In genomic region chr12:16165506-16165905, GRCh38 we compare ENCODE assay signal across 8 cellular contexts.
A peak's percentile ranks its signal among the peaks of the same experiment; 100 is the strongest.
DNase-seq lines count a peak whose midpoint lies in the region; TF ChIP-seq lines count a peak whose summit lies in the region.

No MANE protein-coding gene starts in this region.

- H3K4me3 ChIP-seq in fibroblast of the aortic adventitia (ENCODE audit: low read depth, low read length), result no peak overlapping the region

- no peaks in the 10 kb centered on the region for H3K27me3 Mint-ChIP-seq in activated naive CD4-positive, alpha-beta T cell treated with anti-CD3 and anti-CD28 coated beads, Interleukin-2, amount 10 ng/mL, durations not matched to agents 7 days and 5 days

- no peaks in the 10 kb centered on the region for H3K36me3 Mint-ChIP-seq in activated naive CD4-positive, alpha-beta T cell treated with anti-CD3 and anti-CD28 coated beads, Interleukin-2, amount 10 ng/mL, durations not matched to agents 7 days and 5 days

- H3K9me3 Mint-ChIP-seq in activated naive CD4-positive, alpha-beta T cell treated with anti-CD3 and anti-CD28 coated beads, Interleukin-2, amount 10 ng/mL, durations not matched to agents 7 days and 5 days, result no peaks in the 10 kb centered on the region

- H3K4me1 Mint-ChIP-seq in activated naive CD4-positive, alpha-beta T cell treated with anti-CD3 and anti-CD28 coated beads, Interleukin-2, amount 10 ng/mL, durations not matched to agents 7 days and 5 days, result no peaks in the 10 kb centered on the region

- TF ChIP-seq CTCF in fibroblast of the aortic adventitia (IDR thresholded peaks at IDR 0.05; ENCODE audit: insufficient read depth, low read length), result peak; percentile 59

- H3K27ac Mint-ChIP-seq in activated naive CD4-positive, alpha-beta T cell treated with anti-CD3 and anti-CD28 coated beads, Interleukin-2, amount 10 ng/mL, durations not matched to agents 7 days and 5 days, result no peak overlapping the region

- DNase-seq in GM03348 (ENCODE audit: low spot score), result peak; percentile 54
- peak; percentile 61 for DNase-seq in LoVo (ENCODE audit: low spot score)
- peak; percentile 14 for DNase-seq in RPMI7951 (ENCODE audit: low read depth)
- DNase-seq in fibroblast of the aortic adventitia (ENCODE audit: low read depth), result peak; percentile 75
- peak; percentile 61 for DNase-seq in pons (ENCODE audit: low spot score)
- no peak for DNase-seq in activated CD4-positive, alpha-beta T cell treated with anti-CD3 and anti-CD28 coated beads, Interleukin-2, amount 50 U/mL, for 4 hours
- DNase-seq in activated naive CD4-positive, alpha-beta T cell treated with anti-CD3 and anti-CD28 coated beads, Interleukin-2, amount 10 ng/mL, durations not matched to agents 7 days and 5 days, result no peak
- no peak for DNase-seq in activated CD8-positive, alpha-beta memory T cell treated with anti-CD3 and anti-CD28 coated beads for 24 hours

- H3K4me3 Mint-ChIP-seq in activated naive CD4-positive, alpha-beta T cell treated with anti-CD3 and anti-CD28 coated beads, Interleukin-2, amount 10 ng/mL, durations not matched to agents 7 days and 5 days, result no peak overlapping the region

- CTCF ChIA-PET in activated naive CD4-positive, alpha-beta T cell treated with anti-CD3 and anti-CD28 coated beads, Interleukin-2, amount 10 ng/mL, durations not matched to agents 7 days and 5 days (lab: Charles Lee), result no interaction called here

Comparison
In these comparisons a context has a peak if more than half of its experiments do, and no peak if none do; other contexts are left out.
1. DNase-seq: peak in GM03348 (single experiment), LoVo (single experiment), RPMI7951 (single experiment), fibroblast of the aortic adventitia (single experiment) and pons (single experiment); none in activated CD4-positive, alpha-beta T cell treated with anti-CD3 and anti-CD28 coated beads, Interleukin-2, amount 50 U/mL, for 4 hours (0 of 2), activated naive CD4-positive, alpha-beta T cell treated with anti-CD3 and anti-CD28 coated beads, Interleukin-2, amount 10 ng/mL, durations not matched to agents 7 days and 5 days (single experiment) and activated CD8-positive, alpha-beta memory T cell treated with anti-CD3 and anti-CD28 coated beads for 24 hours (single experiment).